Comparison of ENCODE assay signal across 10 cellular contexts in genomic region chr14:81632162-81632561, GRCh38.
"Had no signal": no experiment of that assay in that cellular context is flagged by ENCODE, and none has a peak within 500 bp of the region (broad histone marks: within the 10 kb centered on the region; RNA-seq: fewer than 3 reads in every experiment).

No MANE protein-coding gene starts in this region.

- H3K4me1 ChIP-seq: HAP-1 had no signal

- H3K9ac ChIP-seq: GM23248 had no signal

- ATAC-seq: HCT116, K562 had no signal

- H3K4me3 ChIP-seq: GM23248, HAP-1, K562 had no signal

- H3K27ac ChIP-seq: GM23248, HL-60 had no signal

- FAIRE-seq: K562 had no signal

- DNase-seq: GM23248, GOT3, H7, HFFc6, IMR-90, KG1 had no signal

- H3K9me3 ChIP-seq: HAP-1 had no signal

- H3K36me3 ChIP-seq: HAP-1 had no signal
